In genomic region chr6:66126358-66126757, GRCh38 we compare ENCODE assay signal across 25 cellular contexts.
"Had no signal": no experiment of that assay in that cellular context is flagged by ENCODE, and none has a peak within 500 bp of the region (broad histone marks: within the 10 kb centered on the region; RNA-seq: fewer than 3 reads in every experiment).

No MANE protein-coding gene starts in this region.

- H3K36me3 ChIP-seq: esophagus muscularis mucosa, gastroesophageal sphincter, heart right ventricle, lower lobe of right lung, prostate gland, right atrium auricular region, suprapubic skin, transverse colon, vagina had no signal

- H3K4me3 Mint-ChIP-seq: immature natural killer cell; natural killer cell; stimulated activated naive CD8-positive, alpha-beta T cell treated with anti-CD3 and anti-CD28 coated beads, Interleukin-15, amount 100 ng/mL, for 72 hours had no signal

- H3K4me3 ChIP-seq: coronary artery, esophagus muscularis mucosa, gastroesophageal sphincter, heart right ventricle, lower lobe of right lung, prostate gland, right atrium auricular region, smooth muscle cell, suprapubic skin, transverse colon, vagina had no signal

- H3K4me1 ChIP-seq: esophagus muscularis mucosa, foreskin keratinocyte, gastroesophageal sphincter, heart right ventricle, lower lobe of right lung, prostate gland, right atrium auricular region, suprapubic skin, transverse colon, vagina had no signal

- H3K27ac ChIP-seq: coronary artery, esophagus muscularis mucosa, foreskin keratinocyte, gastroesophageal sphincter, heart right ventricle, lower lobe of right lung, prostate gland, right atrium auricular region, suprapubic skin, transverse colon, vagina had no signal

- H3K27me3 ChIP-seq: esophagus muscularis mucosa, foreskin keratinocyte, gastroesophageal sphincter, heart right ventricle, right atrium auricular region, suprapubic skin, transverse colon, vagina had no signal

- H3K4me1 Mint-ChIP-seq: immature natural killer cell; natural killer cell; stimulated activated naive CD8-positive, alpha-beta T cell treated with anti-CD3 and anti-CD28 coated beads, Interleukin-15, amount 100 ng/mL, for 72 hours had no signal

- H3K9me3 ChIP-seq: prostate gland, right atrium auricular region, suprapubic skin had no signal

- DNase-seq: dermis blood vessel endothelial cell; effector memory CD4-positive, alpha-beta T cell; heart right ventricle; hippocampal formation; immature natural killer cell; left ventricle myocardium superior; lower lobe of right lung; natural killer cell; stimulated activated CD4-positive, alpha-beta T cell treated with anti-CD3 and anti-CD28 coated beads, Interleukin-12 subunit alpha, Interleukin-12 subunit beta, amount 100 ng/mL, for 4 hours; stimulated activated CD4-positive, alpha-beta T cell treated with anti-CD3 and anti-CD28 coated beads, Interleukin-1b, Interleukin-23, amount 100 ng/mL, for 48 hours; stimulated activated CD4-positive, alpha-beta T cell treated with anti-CD3 and anti-CD28 coated beads, Interleukin-4, amount 100 ng/mL, for 1 hour; stimulated activated CD8-positive, alpha-beta memory T cell treated with anti-CD3 and anti-CD28 coated beads, Interleukin-4, amount 100 ng/mL, for 48 hours; stimulated activated naive CD4-positive, alpha-beta T cell; stimulated activated naive CD8-positive, alpha-beta T cell treated with anti-CD3 and anti-CD28 coated beads, Interleukin-15, amount 100 ng/mL, for 72 hours; transverse colon had no signal

- ATAC-seq: foreskin keratinocyte; gastroesophageal sphincter; heart right ventricle; left ventricle myocardium superior; natural killer cell; sciatic nerve; stimulated activated naive CD8-positive, alpha-beta T cell treated with anti-CD3 and anti-CD28 coated beads, Interleukin-15, amount 100 ng/mL, for 72 hours had no signal

- H3K36me3 Mint-ChIP-seq: immature natural killer cell had no signal

- H3K27ac Mint-ChIP-seq: immature natural killer cell; natural killer cell; stimulated activated naive CD8-positive, alpha-beta T cell treated with anti-CD3 and anti-CD28 coated beads, Interleukin-15, amount 100 ng/mL, for 72 hours had no signal

- H3K27me3 Mint-ChIP-seq: stimulated activated naive CD8-positive, alpha-beta T cell treated with anti-CD3 and anti-CD28 coated beads, Interleukin-15, amount 100 ng/mL, for 72 hours had no signal

- H3K4me2 ChIP-seq: smooth muscle cell had no signal
